In genomic region chr2:173030541-173031485, GRCh38 we compare ENCODE assay signal across 28 cellular contexts. TPM values are rescaled to one million over a fixed set of nuclear protein-coding genes. Genes with fewer than 3 reads are reported as not detected.
DNase-seq lines count a peak whose midpoint lies in the region; ATAC-seq and TF ChIP-seq lines count a peak whose summit lies in the region.
"Had no signal": no experiment of that assay in that cellular context is flagged by ENCODE, and none has a peak within 500 bp of the region (broad histone marks: within the 10 kb centered on the region; RNA-seq: fewer than 3 reads in every experiment).

No MANE protein-coding gene starts in this region.

- no peaks in the 10 kb centered on the region for H3K9me3 Mint-ChIP-seq in activated T-helper 2 cell treated with anti-CD3 and anti-CD28 coated beads, Interferon-gamma antibody, Interleukin-2, Interleukin-4, amounts not matched to agents 10 μg/mL and 5 μg/mL and 100 μg/mL, durations not matched to agents 14 hours and 24 hours and 36 hours
- H3K9me3 Mint-ChIP-seq: activated T-cell treated with anti-CD3 and anti-CD28 coated beads, Interleukin-2, amount 50 U/mL, for 4 hours; CD8-positive, alpha-beta memory T cell; stimulated activated memory B cell treated with anti-CD40 and anti-IgM and Interleukin-4, amounts not matched to agents 10 μg/mL and 1 μg/mL and 100 μg/mL, for 72 hours had no signal

- DNase-seq in NCI-H2227 (lab: John Stamatoyannopoulos, UW; ENCODE audit: unreplicated experiment) (peak; percentile 38), NCI-H2227 treated with DMSO at 0.1 percent for 48 hours (lab: John Stamatoyannopoulos, UW) (no peak), NCI-H2171 treated with DMSO at 0.1 percent for 48 hours (lab: John Stamatoyannopoulos, UW) (peak; percentile 75), dorsolateral prefrontal cortex (no peak), gastrocnemius medialis (peak; percentile 66 to 87), G401 (ENCODE audit: low spot score) (no peak), RKO (ENCODE audit: low spot score) (no peak)
- DNase-seq in activated T-helper 2 cell treated with anti-CD3 and anti-CD28 coated beads, Interferon-gamma antibody, Interleukin-2, Interleukin-4, amounts not matched to agents 10 μg/mL and 5 μg/mL and 100 μg/mL, durations not matched to agents 14 hours and 24 hours and 36 hours (ENCODE audit: low spot score) = no peak
- DNase-seq: 8988T; activated CD4-positive, alpha-beta T cell treated with anti-CD3 and anti-CD28 coated beads for 4 hours; activated naive CD4-positive, alpha-beta T cell; activated T-cell treated with anti-CD3 and anti-CD28 coated beads, Interleukin-2, amount 50 U/mL, for 4 hours; CD8-positive, alpha-beta memory T cell; cortex of kidney; DND-41; glutamatergic neuron; H7; Kasumi-1; NCI-H187 treated with DMSO at 0.1 percent for 48 hours; NCI-H524 treated with DMSO at 0.1 percent for 48 hours; occipital lobe; spleen; stimulated activated CD4-positive, alpha-beta T cell treated with anti-CD3 and anti-CD28 coated beads, Interleukin-2, amount 100 ng/mL, for 48 hours; T-helper 2 cell had no signal

- peaks cover 20% of the 10 kb centered on the region for H3K27me3 Mint-ChIP-seq in activated T-helper 2 cell treated with anti-CD3 and anti-CD28 coated beads, Interferon-gamma antibody, Interleukin-2, Interleukin-4, amounts not matched to agents 10 μg/mL and 5 μg/mL and 100 μg/mL, durations not matched to agents 14 hours and 24 hours and 36 hours (ENCODE audit: low read depth)

- TF ChIP-seq POLR2A in gastrocnemius medialis (IDR thresholded peaks at IDR 0.05) = no peak

- no peak for TF ChIP-seq CTCF in dorsolateral prefrontal cortex (IDR thresholded peaks at IDR 0.05 in 54 of 56, conservative IDR thresholded peaks at IDR 0.05 in 2 of 56; ENCODE audit: low read depth in 1 of 56, partially characterized antibody in 56 of 56)
- TF ChIP-seq CTCF in gastrocnemius medialis (IDR thresholded peaks at IDR 0.05 in 4 of 5, conservative IDR thresholded peaks at IDR 0.05 in 1 of 5) = no peak

- intact Hi-C loops in dorsolateral prefrontal cortex (cut with DNase I) (no loop called here), gastrocnemius medialis (cut with DNase I; ENCODE audit: low total_unique reads) (loop anchor here (2.0 to 5.0 kb wide), 2 partner anchors 44 to 61 kb away; partner anchors contain the start of gene MAP3K20)
- intact Hi-C loops in activated T-helper 2 cell treated with anti-CD3 and anti-CD28 coated beads, Interferon-gamma antibody, Interleukin-2, Interleukin-4, amounts not matched to agents 10 μg/mL and 5 μg/mL and 100 μg/mL, durations not matched to agents 14 hours and 24 hours and 36 hours (cut with micrococcal nuclease) = no loop called here

- H3K27ac ChIP-seq in dorsolateral prefrontal cortex (peak overlapping the region in 38 of 59 donors; percentile 5 to 96 (median 35)), gastrocnemius medialis (peak overlapping the region; percentile 86 to 94 (median 90))
- H3K27ac ChIP-seq: spleen, suprapubic skin had no signal

- no peaks in the 10 kb centered on the region for H3K36me3 Mint-ChIP-seq in activated T-helper 2 cell treated with anti-CD3 and anti-CD28 coated beads, Interferon-gamma antibody, Interleukin-2, Interleukin-4, amounts not matched to agents 10 μg/mL and 5 μg/mL and 100 μg/mL, durations not matched to agents 14 hours and 24 hours and 36 hours (ENCODE audit: low read depth)
- H3K36me3 Mint-ChIP-seq: CD8-positive, alpha-beta memory T cell; stimulated activated memory B cell treated with anti-CD40 and anti-IgM and Interleukin-4, amounts not matched to agents 10 μg/mL and 1 μg/mL and 100 μg/mL, for 72 hours had no signal

- in situ Hi-C loops in gastrocnemius medialis (cut with MboI; ENCODE audit: low sequenced_read_pairs in 4 of 4) = loop anchor here in 1 of 4 donors (5.0 to 25.0 kb wide), 2 partner anchors 56 to 981 kb away; no protein-coding TSS in a partner anchor
- in situ Hi-C loops in G401 (cut with HindIII; ENCODE audit: low sequenced_read_pairs) = no loop called here

- peaks cover 4% of the 10 kb centered on the region for H3K4me1 Mint-ChIP-seq in activated T-helper 2 cell treated with anti-CD3 and anti-CD28 coated beads, Interferon-gamma antibody, Interleukin-2, Interleukin-4, amounts not matched to agents 10 μg/mL and 5 μg/mL and 100 μg/mL, durations not matched to agents 14 hours and 24 hours and 36 hours (ENCODE audit: low read depth)

- no peaks in the 10 kb centered on the region for H3K36me3 ChIP-seq in gastrocnemius medialis
- H3K36me3 ChIP-seq: spleen, suprapubic skin had no signal

- no peak overlapping the region for H3K27ac Mint-ChIP-seq in activated T-helper 2 cell treated with anti-CD3 and anti-CD28 coated beads, Interferon-gamma antibody, Interleukin-2, Interleukin-4, amounts not matched to agents 10 μg/mL and 5 μg/mL and 100 μg/mL, durations not matched to agents 14 hours and 24 hours and 36 hours
- H3K27ac Mint-ChIP-seq: stimulated activated memory B cell treated with anti-CD40 and anti-IgM and Interleukin-4, amounts not matched to agents 10 μg/mL and 1 μg/mL and 100 μg/mL, for 72 hours had no signal

- peak; percentile 66 to 72 for ATAC-seq in gastrocnemius medialis
- ATAC-seq: activated T-cell treated with anti-CD3 and anti-CD28 coated beads, Interleukin-2, amount 50 U/mL, for 4 hours; GM12878; SK-N-SH treated with all-trans-retinoic acid at 6 μM for 48 hours; stimulated activated memory B cell treated with anti-CD40 and anti-IgM and Interleukin-4, amounts not matched to agents 10 μg/mL and 1 μg/mL and 100 μg/mL, for 72 hours had no signal

- H3K27me3 ChIP-seq in dorsolateral prefrontal cortex (no peaks in the 10 kb centered on the region), gastrocnemius medialis (no peaks in the 10 kb centered on the region)
- H3K27me3 ChIP-seq: spleen, suprapubic skin had no signal

- H3K4me1 ChIP-seq in gastrocnemius medialis = peaks cover 77 to 79% of the 10 kb centered on the region in 2 donors

- H3K9me3 ChIP-seq in gastrocnemius medialis = no peaks in the 10 kb centered on the region
- H3K9me3 ChIP-seq: spleen, suprapubic skin had no signal

- H3K4me3 Mint-ChIP-seq in activated T-helper 2 cell treated with anti-CD3 and anti-CD28 coated beads, Interferon-gamma antibody, Interleukin-2, Interleukin-4, amounts not matched to agents 10 μg/mL and 5 μg/mL and 100 μg/mL, durations not matched to agents 14 hours and 24 hours and 36 hours (ENCODE audit: low read depth) = no peak overlapping the region
- H3K4me3 Mint-ChIP-seq: activated T-cell treated with anti-CD3 and anti-CD28 coated beads, Interleukin-2, amount 50 U/mL, for 4 hours; CD8-positive, alpha-beta memory T cell; stimulated activated memory B cell treated with anti-CD40 and anti-IgM and Interleukin-4, amounts not matched to agents 10 μg/mL and 1 μg/mL and 100 μg/mL, for 72 hours had no signal

- H3K4me3 ChIP-seq in dorsolateral prefrontal cortex (no peak overlapping the region), gastrocnemius medialis (peak overlapping the region in 2 of 4 donors; percentile 5 to 8)
- H3K4me3 ChIP-seq: GM12878, spleen, suprapubic skin had no signal

RNA-seq across cellular contexts. Expression of gene MAP3K20, which starts 44.8 kb away (rescaled TPM):
- 10 to 100 TPM in 116 of 120 experiments, 1 to 10 TPM in 4; 9.4 to 38.2 (median 15.2) TPM for total RNA-seq in dorsolateral prefrontal cortex
- 100 to 1,000 TPM; 225 to 517 (median 280) TPM for total RNA-seq in gastrocnemius medialis
- total RNA-seq in activated T-helper 2 cell treated with anti-CD3 and anti-CD28 coated beads, Interferon-gamma antibody, Interleukin-2, Interleukin-4, amounts not matched to agents 10 μg/mL and 5 μg/mL and 100 μg/mL, durations not matched to agents 14 hours and 24 hours and 36 hours = 26.5 and 26.8 TPM in 2 replicates
- 2.6 and 7.2 TPM in 2 replicates for total RNA-seq in G401 (2014; rRNA removed; shearing (Covaris generic))

Comparison
In these comparisons a context has a peak if more than half of its experiments do, and no peak if none do; other contexts are left out.
1. DNase-seq: peak in NCI-H2227 (single experiment), NCI-H2171 treated with DMSO at 0.1 percent for 48 hours (single experiment) and gastrocnemius medialis (2 of 2); none in NCI-H2227 treated with DMSO at 0.1 percent for 48 hours (single experiment), dorsolateral prefrontal cortex (0 of 10), activated T-helper 2 cell treated with anti-CD3 and anti-CD28 coated beads, Interferon-gamma antibody, Interleukin-2, Interleukin-4, amounts not matched to agents 10 μg/mL and 5 μg/mL and 100 μg/mL, durations not matched to agents 14 hours and 24 hours and 36 hours (single experiment), G401 (single experiment) and RKO (single experiment).